Comparison of ENCODE assay signal across 8 cellular contexts in the genomic region with DNA sequence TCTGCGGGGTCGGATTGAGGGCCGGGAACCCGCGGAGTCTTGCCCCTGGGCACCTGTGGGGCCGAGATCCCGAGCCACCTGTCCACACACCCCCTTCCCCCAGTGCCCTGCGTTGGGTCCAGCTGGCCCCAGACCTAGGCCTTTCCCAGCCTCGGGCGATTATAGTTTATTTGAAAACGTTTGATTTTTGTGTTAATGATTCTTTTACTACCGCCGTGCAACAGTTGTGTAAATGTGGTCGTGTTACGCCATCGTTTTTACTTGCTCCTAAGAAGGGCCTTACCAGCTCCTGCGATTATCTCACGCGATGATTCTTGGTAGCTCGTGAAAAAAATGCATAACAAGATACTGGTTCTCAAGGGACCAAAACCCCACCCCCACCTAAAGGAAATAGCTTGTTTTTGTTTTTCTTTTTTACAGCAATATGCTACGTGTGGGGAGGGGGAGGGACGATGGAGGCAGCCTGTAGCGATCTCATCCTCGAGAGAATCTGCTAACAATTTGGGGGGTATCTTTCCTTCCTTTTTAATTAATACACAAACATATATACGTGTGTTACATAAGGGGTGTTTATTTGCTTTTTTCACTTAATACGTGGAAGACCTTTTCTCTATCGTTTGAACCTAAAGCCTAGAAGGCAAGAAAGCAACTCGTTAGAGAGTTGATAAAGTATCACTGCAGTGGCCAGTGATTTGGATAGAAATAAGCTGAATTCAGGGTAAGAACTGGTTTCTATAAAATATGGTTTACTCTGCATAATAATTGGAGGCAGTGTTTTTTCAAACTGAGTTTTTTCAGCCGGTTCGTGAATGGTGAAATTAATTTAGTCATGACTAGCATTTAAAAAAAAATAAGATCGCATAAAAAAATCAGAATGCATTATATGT. TPM values are rescaled to one million over a fixed set of nuclear protein-coding genes. Genes with fewer than 3 reads are reported as not detected.
DNase-seq lines count a peak whose midpoint lies in the region; ATAC-seq and TF ChIP-seq lines count a peak whose summit lies in the region.

No MANE protein-coding gene starts in this region.

- H3K4me1 Mint-ChIP-seq in activated T-cell treated with anti-CD3 and anti-CD28 coated beads, Interleukin-2, amount 50 U/mL, for 72 hours (ENCODE audit: low read depth): peaks cover 24% of the 10 kb centered on the region
- H3K4me1 Mint-ChIP-seq in progenitor cell of endocrine pancreas (ENCODE audit: low read depth): peaks cover 26% of the 10 kb centered on the region

- peaks cover 54% of the 10 kb centered on the region for H3K27me3 Mint-ChIP-seq in activated T-cell treated with anti-CD3 and anti-CD28 coated beads, Interleukin-2, amount 50 U/mL, for 72 hours (ENCODE audit: low read depth)
- peaks cover 5% of the 10 kb centered on the region for H3K27me3 Mint-ChIP-seq in progenitor cell of endocrine pancreas

- ATAC-seq in activated CD4-positive, CD25-positive, alpha-beta regulatory T cell treated with anti-CD3 and anti-CD28 coated beads, Interleukin-2, amount 50 U/mL, for 24 hours: peak; percentile 29 to 35
- peak; percentile 40 for ATAC-seq in GM21825 (IDR thresholded peaks at IDR 0.05; ENCODE audit: unreplicated experiment)
- peak; percentile 19 to 35 for ATAC-seq in activated T-cell treated with anti-CD3 and anti-CD28 coated beads, Interleukin-2, amount 50 U/mL, for 72 hours (replicated peaks in 1 of 2)

- peak overlapping the region; percentile 86 for H3K27ac Mint-ChIP-seq in activated T-cell treated with anti-CD3 and anti-CD28 coated beads, Interleukin-2, amount 50 U/mL, for 72 hours
- H3K27ac Mint-ChIP-seq in progenitor cell of endocrine pancreas: peak overlapping the region; percentile 93

- no peaks in the 10 kb centered on the region for H3K9me3 ChIP-seq in cardiac muscle cell (ENCODE audit: low read depth)

- no peaks in the 10 kb centered on the region for H3K36me3 ChIP-seq in cardiac muscle cell

- H3K4me1 ChIP-seq in cardiac muscle cell (ENCODE audit: low read depth): peaks cover 10% of the 10 kb centered on the region

- DNase-seq in activated CD4-positive, CD25-positive, alpha-beta regulatory T cell (lab: John Stamatoyannopoulos, UW): no peak
- peak; percentile 58 for DNase-seq in LHCN-M2 (ENCODE audit: low read depth)
- peak in 1 of 2 donors; percentile 15 for DNase-seq in activated T-cell treated with anti-CD3 and anti-CD28 coated beads, Interleukin-2, amount 50 U/mL, for 72 hours
- peak in 1 of 2 donors; percentile 67 for DNase-seq in cardiac muscle cell (ENCODE audit: low read depth in 1 of 2, low spot score in 1 of 2)
- DNase-seq in progenitor cell of endocrine pancreas (ENCODE audit: low spot score, unreplicated experiment): no peak
- no peak for DNase-seq in T-helper 9 cell

- peaks cover 85% of the 10 kb centered on the region for H3K27me3 ChIP-seq in cardiac muscle cell

- H3K9me3 Mint-ChIP-seq in activated T-cell treated with anti-CD3 and anti-CD28 coated beads, Interleukin-2, amount 50 U/mL, for 72 hours: no peaks in the 10 kb centered on the region
- no peaks in the 10 kb centered on the region for H3K9me3 Mint-ChIP-seq in progenitor cell of endocrine pancreas (ENCODE audit: low read depth)

- peak overlapping the region; percentile 90 for H3K4me3 ChIP-seq in cardiac muscle cell

- peak overlapping the region; percentile 92 for H3K27ac ChIP-seq in cardiac muscle cell

- TF ChIP-seq CTCF in cardiac muscle cell (IDR thresholded peaks at IDR 0.05; ENCODE audit: low read depth, low read length) (no peak), progenitor cell of endocrine pancreas (IDR thresholded peaks at IDR 0.05; ENCODE audit: unreplicated experiment) (no peak)

- peak overlapping the region; percentile 86 to 88 for H3K4me3 Mint-ChIP-seq in activated T-cell treated with anti-CD3 and anti-CD28 coated beads, Interleukin-2, amount 50 U/mL, for 72 hours
- H3K4me3 Mint-ChIP-seq in progenitor cell of endocrine pancreas (ENCODE audit: low read depth): peak overlapping the region; percentile 83

- H3K36me3 Mint-ChIP-seq in activated T-cell treated with anti-CD3 and anti-CD28 coated beads, Interleukin-2, amount 50 U/mL, for 72 hours (ENCODE audit: insufficient read depth in 2 of 2): peaks cover 0 to 6% of the 10 kb centered on the region in 2 donors
- H3K36me3 Mint-ChIP-seq in progenitor cell of endocrine pancreas (ENCODE audit: insufficient read depth): no peaks in the 10 kb centered on the region

RNA-seq across cellular contexts. Expression of a gene that starts 1.1 kb away (rescaled TPM):
- total RNA-seq in LHCN-M2 (2014; rRNA removed) (11.5 and 12.1 TPM in 2 replicates), cardiac muscle cell (17.4 and 34.6 TPM in 2 replicates), progenitor cell of endocrine pancreas (41.4 and 42.9 TPM in 2 replicates)
- polyA plus RNA-seq in LHCN-M2 (2012): 1.1 TPM
- 10 to 100 TPM; 15.2 to 19.8 TPM for total RNA-seq in activated T-cell treated with anti-CD3 and anti-CD28 coated beads, Interleukin-2, amount 50 U/mL, for 72 hours
- polyA plus RNA-seq in cardiac muscle cell: 4.3 and 10.3 TPM in 2 replicates
